Comparison of ENCODE assay signal across 20 cellular contexts in genomic region chr15:29994284-29994683, GRCh38.
DNase-seq lines count a peak whose midpoint lies in the region; ATAC-seq, FAIRE-seq and TF ChIP-seq lines count a peak whose summit lies in the region.
"Had no signal": no experiment of that assay in that cellular context is flagged by ENCODE, and none has a peak within 500 bp of the region (broad histone marks: within the 10 kb centered on the region; RNA-seq: fewer than 3 reads in every experiment).

No MANE protein-coding gene starts in this region.

- no peaks in the 10 kb centered on the region for H3K4me1 Mint-ChIP-seq in neural progenitor cell
- H3K4me1 Mint-ChIP-seq: CD14-positive monocyte; CD4-positive, alpha-beta memory T cell had no signal

- H4K20me1 ChIP-seq in HepG2 (ENCODE audit: insufficient read depth, low read length) (no peaks in the 10 kb centered on the region), neural progenitor cell (ENCODE audit: low read depth) (no peaks in the 10 kb centered on the region)

- no peak overlapping the region for H3K4me3 ChIP-seq in NT2/D1 (ENCODE audit: insufficient read length, low read depth)
- no peak overlapping the region for H3K4me3 ChIP-seq in HepG2 (replicated peaks in 1 of 3; ENCODE audit: insufficient read depth in 1 of 3, low read depth in 2 of 3, low read length in 3 of 3)
- no peak overlapping the region for H3K4me3 ChIP-seq in neural progenitor cell
- H3K4me3 ChIP-seq: GM23248, K562 had no signal

- TF ChIP-seq POLR2A in HepG2 (IDR thresholded peaks at IDR 0.05; ENCODE audit: insufficient read depth in 1 of 2, low read depth in 2 of 2, low read length in 2 of 2), result no peak

- no peaks in the 10 kb centered on the region for H3K27me3 ChIP-seq in NT2/D1 (ENCODE audit: insufficient read depth, insufficient read length)
- no peaks in the 10 kb centered on the region; a peak in 1 of 5 replicates for H3K27me3 ChIP-seq in HepG2 (ENCODE audit: control insufficient read depth in 1 of 2, insufficient read depth in 2 of 2, low read length in 2 of 2)
- no peaks in the 10 kb centered on the region for H3K27me3 ChIP-seq in neural progenitor cell

- in situ Hi-C loops in HepG2 (cut with HindIII; ENCODE audit: extremely low pct_ligation_motif_present, low pct_unique_long_range_greater_than_20kb), result no loop called here

- H3K27ac Mint-ChIP-seq in neural progenitor cell, result no peak overlapping the region
- H3K27ac Mint-ChIP-seq: CD14-positive monocyte; CD4-positive, alpha-beta memory T cell had no signal

- no peak overlapping the region for H3K27ac ChIP-seq in HepG2 (ENCODE audit: extremely low read length, insufficient read depth, low read length)
- no peak overlapping the region for H3K27ac ChIP-seq in neural progenitor cell
- H3K27ac ChIP-seq: GM23248, HL-60 had no signal

- no peaks in the 10 kb centered on the region for H3F3A ChIP-seq in neural progenitor cell (ENCODE audit: low read depth)

- H3K36me3 ChIP-seq in NT2/D1 (ENCODE audit: insufficient read depth, insufficient read length, low read length), result no peaks in the 10 kb centered on the region
- H3K36me3 ChIP-seq in HepG2 (replicated peaks in 1 of 2; ENCODE audit: control insufficient read depth in 1 of 2, insufficient read depth in 2 of 2, low read length in 2 of 2), result no peaks in the 10 kb centered on the region
- no peaks in the 10 kb centered on the region for H3K36me3 ChIP-seq in neural progenitor cell

- CTCF ChIA-PET in HepG2 (lab: Yijun Ruan, JAX; ENCODE audit: low intra/inter-chr PET ratio, low total read pairs), result no interaction called here

- TF ChIP-seq CTCF in HepG2 (CRISPR knock-in tag; IDR thresholded peaks at IDR 0.05), result no peak
- no peak for TF ChIP-seq CTCF in neural progenitor cell (IDR thresholded peaks at IDR 0.05)

- no peak for FAIRE-seq in HepG2 (lab: Jason Lieb, UNC)
- FAIRE-seq: A204.1, GM19239, K562 had no signal

- H3K9ac ChIP-seq in NT2/D1 (ENCODE audit: insufficient read length, low read depth) (peak overlapping the region; percentile 32), HepG2 (ENCODE audit: insufficient read depth, low read depth, low read length) (no peak overlapping the region), neural progenitor cell (no peak overlapping the region)
- H3K9ac ChIP-seq: GM23248 had no signal

- intact Hi-C loops in HepG2 (cut with micrococcal nuclease; ENCODE audit: unreplicated experiment), result no loop called here

- no peaks in the 10 kb centered on the region for H3K9me3 Mint-ChIP-seq in neural progenitor cell

- H3K4me2 ChIP-seq in HepG2 (ENCODE audit: low read depth, low read length) (peak overlapping the region; percentile 1; the same call in 1 of the 2 replicates), neural progenitor cell (no peak overlapping the region)

- no peaks in the 10 kb centered on the region for H3K27me3 Mint-ChIP-seq in neural progenitor cell (ENCODE audit: insufficient read depth, low read depth)

- POLR2A ChIA-PET in HepG2 (lab: Yijun Ruan, JAX), result no interaction called here

- H3K4me3 Mint-ChIP-seq in neural progenitor cell, result no peak overlapping the region
- H3K4me3 Mint-ChIP-seq: CD14-positive monocyte; CD4-positive, alpha-beta memory T cell had no signal

- H3K79me2 ChIP-seq in HepG2 (ENCODE audit: insufficient read depth, low read length) (no peaks in the 10 kb centered on the region), neural progenitor cell (ENCODE audit: low read depth) (no peaks in the 10 kb centered on the region)

- ATAC-seq in HepG2, result peak; percentile 55; the same call in 2 of the 3 replicates
- no peak for ATAC-seq in HG03571 (IDR thresholded peaks at IDR 0.05; ENCODE audit: unreplicated experiment)
- ATAC-seq in HG03045 (IDR thresholded peaks at IDR 0.05; ENCODE audit: unreplicated experiment), result no peak
- ATAC-seq: K562 had no signal

- BruUV-seq in HepG2 (replicated peaks; lab: Mats Ljungman, UMichigan), result no TSS peak

- H3K36me3 Mint-ChIP-seq in neural progenitor cell, result no peaks in the 10 kb centered on the region
- H3K36me3 Mint-ChIP-seq: CD14-positive monocyte; CD4-positive, alpha-beta memory T cell had no signal

- H3K9me3 ChIP-seq in NT2/D1 (ENCODE audit: insufficient read depth, low read length) (no peaks in the 10 kb centered on the region), HepG2 (ENCODE audit: low read length) (no peaks in the 10 kb centered on the region), neural progenitor cell (ENCODE audit: low read depth) (no peaks in the 10 kb centered on the region)

- H3K4me1 ChIP-seq in NT2/D1 (ENCODE audit: insufficient read depth, insufficient read length), result no peaks in the 10 kb centered on the region
- 0 out of 2 replicates have a peak, but pooled peaks cover 8% of the 10 kb centered on the region for H3K4me1 ChIP-seq in HepG2 (ENCODE audit: insufficient read depth, low read length)
- peaks cover 4% of the 10 kb centered on the region for H3K4me1 ChIP-seq in neural progenitor cell

- H2AFZ ChIP-seq in HepG2 (ENCODE audit: low read length) (no peak overlapping the region), neural progenitor cell (replicated peaks) (peak overlapping the region; percentile 82)
- H2AFZ ChIP-seq: GM23248 had no signal

- TF ChIP-seq RAD21 in HepG2 (CRISPR knock-in tag; IDR thresholded peaks at IDR 0.05), result no peak

- WGBS in HepG2 (ENCODE audit: low lambda C conversion rate), result 2% methylated on average over 5 of the region's 5 CpGs

- DNase-seq in NT2/D1 (ENCODE audit: low read depth, low spot score) (no peak), HepG2 (ENCODE audit: low spot score) (no peak), neural progenitor cell (ENCODE audit: low spot score) (no peak), NCI-H2196 treated with DMSO at 0.1 percent for 48 hours (lab: John Stamatoyannopoulos, UW; ENCODE audit: unreplicated experiment) (no peak)
- DNase-seq in activated naive CD4-positive, alpha-beta T cell (lab: John Stamatoyannopoulos, UW), result no peak
- DNase-seq: AML-193; CD4-positive, alpha-beta memory T cell; DMS153; DMS79 treated with DMSO at 0.1 percent for 48 hours; GF-D8; GM23248; H7; IMR-90 had no signal

- TF ChIP-seq EP300 in HepG2 (IDR thresholded peaks at IDR 0.05; ENCODE audit: low read depth in 2 of 2, low read length in 2 of 2) (no peak), HepG2 (CRISPR knock-in tag; IDR thresholded peaks at IDR 0.05; ENCODE audit: borderline replicate concordance) (no peak)

TF ChIP-seq in HepG2, 621 proteins besides CTCF, POLR2A, EP300 and RAD21:
- 0 out of 2 replicates have a peak, but pooled peaks have one; percentile 6 for TF ChIP-seq HNF4A (CRISPR knock-in tag; IDR thresholded peaks at IDR 0.05)
- no peak for TF ChIP-seq HOXA7 (CRISPR knock-in tag; IDR thresholded peaks at IDR 0.05)
